2 cellular contexts compared by ENCODE assay signal in genomic region chr7:90459888-90460287, GRCh38.
TF ChIP-seq lines count a peak whose summit lies in the region.

No MANE protein-coding gene starts in this region.

TF ChIP-seq in IMR-90, 13 proteins besides CTCF, POLR2A, EP300 and RAD21:
- TF ChIP-seq FOS (IDR thresholded peaks at IDR 0.05; ENCODE audit: low read depth, low read length) (no peak), ELK1 (IDR thresholded peaks at IDR 0.05; ENCODE audit: borderline replicate concordance, low read depth, low read length) (no peak), MXI1 (IDR thresholded peaks at IDR 0.05; ENCODE audit: borderline replicate concordance, low read depth, low read length) (no peak), USF2 (IDR thresholded peaks at IDR 0.05; ENCODE audit: low read depth, low read length) (no peak), BHLHE40 (IDR thresholded peaks at IDR 0.05; ENCODE audit: low read depth, low read length) (no peak), RCOR1 (IDR thresholded peaks at IDR 0.05; ENCODE audit: insufficient replicate concordance, low read length) (no peak), SMC3 (IDR thresholded peaks at IDR 0.05; ENCODE audit: low read depth, low read length) (no peak), NFE2L2 (IDR thresholded peaks at IDR 0.05; ENCODE audit: low read depth, low read length) (no peak), CEBPB (IDR thresholded peaks at IDR 0.05; ENCODE audit: low read depth, low read length) (no peak), RFX5 (IDR thresholded peaks at IDR 0.05; ENCODE audit: low read depth, low read length) (no peak), MAFK (IDR thresholded peaks at IDR 0.05; ENCODE audit: low read depth, low read length) (no peak), MAZ (IDR thresholded peaks at IDR 0.05; ENCODE audit: borderline replicate concordance, low read depth, low read length) (no peak), CHD1 (IDR thresholded peaks at IDR 0.05; ENCODE audit: low read depth, low read length) (no peak)

TF ChIP-seq in GM12878, 131 proteins besides CTCF, POLR2A, EP300 and RAD21:
- TF ChIP-seq NKRF (conservative IDR thresholded peaks at IDR 0.05) = no peak
- TF ChIP-seq ZBTB11 (CRISPR knock-in tag; IDR thresholded peaks at IDR 0.05) = no peak
- TF ChIP-seq ATF2 (IDR thresholded peaks at IDR 0.05; ENCODE audit: low read length) = no peak
- TF ChIP-seq FOS (IDR thresholded peaks at IDR 0.05; ENCODE audit: borderline replicate concordance, extremely low read depth, insufficient read length) = no peak
- TF ChIP-seq BCL3 (IDR thresholded peaks at IDR 0.05; ENCODE audit: borderline replicate concordance, insufficient read depth, low read depth, low read length, poor library complexity, severe bottlenecking) = no peak
- TF ChIP-seq NBN (IDR thresholded peaks at IDR 0.05) = no peak
- no peak for TF ChIP-seq SP1 (IDR thresholded peaks at IDR 0.05; ENCODE audit: low read depth, low read length)
- TF ChIP-seq SREBF1 (IDR thresholded peaks at IDR 0.05; ENCODE audit: low read length) = no peak
- no peak for TF ChIP-seq ATF7 (IDR thresholded peaks at IDR 0.05; ENCODE audit: low read depth)
- no peak for TF ChIP-seq SIX5 (IDR thresholded peaks at IDR 0.05; ENCODE audit: low read depth, low read length, severe bottlenecking)
- no peak for TF ChIP-seq SMARCA5 (IDR thresholded peaks at IDR 0.05)
- TF ChIP-seq BRCA1 (IDR thresholded peaks at IDR 0.05; ENCODE audit: low read depth, low read length) = no peak
- no peak for TF ChIP-seq ESRRA (IDR thresholded peaks at IDR 0.05; ENCODE audit: low read length)
- TF ChIP-seq KAT2A (conservative IDR thresholded peaks at IDR 0.05; ENCODE audit: control insufficient read depth, low read depth, low read length) = no peak
- TF ChIP-seq ZNF274 (IDR thresholded peaks at IDR 0.05; ENCODE audit: insufficient read depth, insufficient read length) = no peak
- TF ChIP-seq CBFB (IDR thresholded peaks at IDR 0.05; ENCODE audit: low read depth) = no peak
- no peak for TF ChIP-seq RELA (IDR thresholded peaks at IDR 0.05; ENCODE audit: borderline replicate concordance, partially characterized antibody)
- no peak for TF ChIP-seq ZNF217 (IDR thresholded peaks at IDR 0.05)
